In genomic region chr5:32505718-32506117, GRCh38 we compare ENCODE assay signal across 10 cellular contexts.
DNase-seq lines count a peak whose midpoint lies in the region; ATAC-seq and TF ChIP-seq lines count a peak whose summit lies in the region.
"Had no signal": no experiment of that assay in that cellular context is flagged by ENCODE, and none has a peak within 500 bp of the region (broad histone marks: within the 10 kb centered on the region; RNA-seq: fewer than 3 reads in every experiment).

No MANE protein-coding gene starts in this region.

- H3K4me3 ChIP-seq in thoracic aorta = peak overlapping the region; percentile 39
- no peak overlapping the region for H3K4me3 ChIP-seq in CD8-positive, alpha-beta T cell (ENCODE audit: low read depth, low read length)

- DNase-seq in NCI-H1105 treated with DMSO at 0.1 percent for 48 hours (lab: John Stamatoyannopoulos, UW) (peak; percentile 25), NCI-H1105 (lab: John Stamatoyannopoulos, UW) (no peak), iris pigment epithelial cell (ENCODE audit: low read depth) (peak; percentile 52), thoracic aorta (ENCODE audit: low spot score) (no peak), cortex of kidney (lab: John Stamatoyannopoulos, UW) (no peak)
- DNase-seq in CD8-positive, alpha-beta T cell = no peak
- DNase-seq: activated CD4-positive, alpha-beta T cell treated with anti-CD3 and anti-CD28 coated beads for 48 hours; stimulated activated naive CD4-positive, alpha-beta T cell treated with Interleukin-2 at 50 U/mL for 16 hours had no signal

- peaks cover 13% of the 10 kb centered on the region for H3K36me3 Mint-ChIP-seq in brain
- no peaks in the 10 kb centered on the region for H3K36me3 Mint-ChIP-seq in CD8-positive, alpha-beta T cell

- H3K4me1 ChIP-seq in thoracic aorta (ENCODE audit: control insufficient read depth in 1 of 2, low read depth in 2 of 2) = peaks cover 23 to 44% of the 10 kb centered on the region in 2 donors
- peaks cover 10% of the 10 kb centered on the region for H3K4me1 ChIP-seq in CD8-positive, alpha-beta T cell (ENCODE audit: insufficient read depth, low read length)

- peak overlapping the region; percentile 50 to 53 for H3K27ac ChIP-seq in thoracic aorta
- no peak overlapping the region for H3K27ac ChIP-seq in CD8-positive, alpha-beta T cell (ENCODE audit: low read depth, low read length)

- intact Hi-C loops in CD8-positive, alpha-beta T cell (cut with DNase I, micrococcal nuclease) = no loop called here

- peaks cover 14% of the 10 kb centered on the region for H3K27me3 Mint-ChIP-seq in brain
- peaks cover 7% of the 10 kb centered on the region for H3K27me3 Mint-ChIP-seq in CD8-positive, alpha-beta T cell (ENCODE audit: low read depth)

- no peaks in the 10 kb centered on the region for H3K27me3 ChIP-seq in thoracic aorta (replicated peaks; ENCODE audit: insufficient read depth)
- no peaks in the 10 kb centered on the region for H3K27me3 ChIP-seq in CD8-positive, alpha-beta T cell (ENCODE audit: insufficient read depth, low read length)

- peak overlapping the region; percentile 79 to 98 (median 96) for H3K27ac Mint-ChIP-seq in brain
- H3K27ac Mint-ChIP-seq in CD8-positive, alpha-beta T cell = no peak overlapping the region

- peaks cover 74% of the 10 kb centered on the region for H3K4me1 Mint-ChIP-seq in brain
- peaks cover 12% of the 10 kb centered on the region for H3K4me1 Mint-ChIP-seq in CD8-positive, alpha-beta T cell (ENCODE audit: low read depth)

- H3K9me3 Mint-ChIP-seq in brain = peaks cover 3 to 23% (median 12%) of the 10 kb centered on the region in 5 experiments
- H3K9me3 Mint-ChIP-seq in CD8-positive, alpha-beta T cell = no peaks in the 10 kb centered on the region

- no peaks in the 10 kb centered on the region for H3K36me3 ChIP-seq in thoracic aorta
- no peaks in the 10 kb centered on the region for H3K36me3 ChIP-seq in CD8-positive, alpha-beta T cell (ENCODE audit: insufficient read depth, low read length)

- TF ChIP-seq CTCF in brain (conservative IDR thresholded peaks at IDR 0.05) = no peak
- no peak for TF ChIP-seq CTCF in thoracic aorta (IDR thresholded peaks at IDR 0.05)
- no peak for TF ChIP-seq CTCF in CD8-positive, alpha-beta T cell (IDR thresholded peaks at IDR 0.05)

- H3K9me3 ChIP-seq in thoracic aorta = no peaks in the 10 kb centered on the region
- H3K9me3 ChIP-seq in CD8-positive, alpha-beta T cell (ENCODE audit: low read length) = no peaks in the 10 kb centered on the region

- ATAC-seq in thoracic aorta (ENCODE audit: insufficient number of reproducible peaks, low FRiP score, low read depth) (peak; percentile 49), GM19324 (IDR thresholded peaks at IDR 0.05; ENCODE audit: low FRiP score, unreplicated experiment) (no peak)
- no peak for ATAC-seq in CD8-positive, alpha-beta T cell

- peak overlapping the region; percentile 42 to 76 (median 66) for H3K4me3 Mint-ChIP-seq in brain
- H3K4me3 Mint-ChIP-seq in CD8-positive, alpha-beta T cell = no peak overlapping the region

- CTCF ChIA-PET in CD8-positive, alpha-beta T cell (lab: Charles Lee) = interaction anchor here (1.3 to 2.3 kb wide), 3 partner anchors 8 to 84 kb away, joined by 3 to 16 read pairs (median 7); no protein-coding TSS in a partner anchor

- POLR2A ChIA-PET in CD8-positive, alpha-beta T cell (lab: Charles Lee) = interaction anchor here (1.4 kb wide), 1 partner anchor 10 kb away, joined by 4 read pairs; no protein-coding TSS in a partner anchor

Comparison
In these comparisons a context has a peak if more than half of its experiments do, and no peak if none do; other contexts are left out.
1. DNase-seq: peak in NCI-H1105 treated with DMSO at 0.1 percent for 48 hours (single experiment) and iris pigment epithelial cell (single experiment); none in NCI-H1105 (single experiment), thoracic aorta (single experiment), cortex of kidney (single experiment) and CD8-positive, alpha-beta T cell (0 of 7).